ENCODE assay signal across 1 cellular context in the genomic region with DNA sequence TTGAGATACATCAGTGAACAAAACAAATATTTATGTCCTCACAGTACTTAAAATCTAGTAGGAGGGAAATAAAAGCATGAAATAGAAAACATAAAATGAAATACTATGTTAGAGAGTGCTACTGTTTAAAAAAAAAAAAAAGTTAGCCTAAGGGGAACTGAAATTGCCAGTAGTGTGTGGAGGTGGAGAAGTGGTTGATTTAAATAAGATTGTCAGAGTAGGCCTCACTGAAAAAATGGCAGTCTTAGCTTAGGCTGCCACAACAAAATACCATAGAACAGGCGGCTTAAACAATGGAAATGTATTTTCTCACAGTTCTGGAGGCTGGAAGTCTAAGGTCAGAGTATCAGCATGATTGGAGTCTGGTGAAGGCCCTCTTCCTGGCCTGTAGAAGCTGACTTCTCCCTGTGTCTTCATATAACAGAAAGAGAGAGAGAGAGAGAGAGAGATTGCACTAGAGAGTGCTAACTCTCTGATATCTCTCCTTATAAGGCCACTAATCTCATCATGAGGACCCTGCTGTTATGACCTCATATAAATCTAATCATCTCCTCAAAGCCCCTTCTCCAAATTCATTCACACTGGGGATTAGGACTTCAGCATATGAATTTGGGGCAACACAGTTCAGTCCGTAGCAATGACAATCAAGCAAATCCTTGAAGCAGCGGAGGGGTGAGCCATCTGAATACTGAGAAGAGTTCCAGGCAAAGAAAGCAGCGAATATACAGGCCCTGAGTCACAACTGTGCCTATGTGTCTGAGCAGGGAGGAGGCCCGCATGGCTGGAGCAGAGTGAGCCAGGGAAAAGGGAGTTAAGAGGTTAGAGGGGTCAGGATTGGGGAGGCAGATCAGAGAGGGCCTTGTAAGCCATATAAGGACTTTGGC.
TF ChIP-seq lines count a peak whose summit lies in the region.

No MANE protein-coding gene starts in this region.

TF ChIP-seq in WTC11, 78 proteins besides CTCF, POLR2A, EP300 and RAD21:
- TF ChIP-seq, protein P1, sequence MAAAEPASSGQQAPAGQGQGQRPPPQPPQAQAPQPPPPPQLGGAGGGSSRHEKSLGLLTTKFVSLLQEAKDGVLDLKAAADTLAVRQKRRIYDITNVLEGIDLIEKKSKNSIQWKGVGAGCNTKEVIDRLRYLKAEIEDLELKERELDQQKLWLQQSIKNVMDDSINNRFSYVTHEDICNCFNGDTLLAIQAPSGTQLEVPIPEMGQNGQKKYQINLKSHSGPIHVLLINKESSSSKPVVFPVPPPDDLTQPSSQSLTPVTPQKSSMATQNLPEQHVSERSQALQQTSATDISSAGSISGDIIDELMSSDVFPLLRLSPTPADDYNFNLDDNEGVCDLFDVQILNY (CRISPR knock-in tag; IDR thresholded peaks at IDR 0.05), result no peak
- no peak for TF ChIP-seq ZBTB21 (CRISPR knock-in tag; IDR thresholded peaks at IDR 0.05; ENCODE audit: borderline replicate concordance)
- no peak for TF ChIP-seq NR3C1 (CRISPR knock-in tag; conservative IDR thresholded peaks at IDR 0.05; ENCODE audit: low read depth)
- TF ChIP-seq, protein P2, sequence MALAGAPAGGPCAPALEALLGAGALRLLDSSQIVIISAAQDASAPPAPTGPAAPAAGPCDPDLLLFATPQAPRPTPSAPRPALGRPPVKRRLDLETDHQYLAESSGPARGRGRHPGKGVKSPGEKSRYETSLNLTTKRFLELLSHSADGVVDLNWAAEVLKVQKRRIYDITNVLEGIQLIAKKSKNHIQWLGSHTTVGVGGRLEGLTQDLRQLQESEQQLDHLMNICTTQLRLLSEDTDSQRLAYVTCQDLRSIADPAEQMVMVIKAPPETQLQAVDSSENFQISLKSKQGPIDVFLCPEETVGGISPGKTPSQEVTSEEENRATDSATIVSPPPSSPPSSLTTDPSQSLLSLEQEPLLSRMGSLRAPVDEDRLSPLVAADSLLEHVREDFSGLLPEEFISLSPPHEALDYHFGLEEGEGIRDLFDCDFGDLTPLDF (CRISPR knock-in tag; IDR thresholded peaks at IDR 0.05), result no peak
- no peak for TF ChIP-seq FOXK1 (CRISPR knock-in tag; IDR thresholded peaks at IDR 0.05)
- TF ChIP-seq, protein P3, sequence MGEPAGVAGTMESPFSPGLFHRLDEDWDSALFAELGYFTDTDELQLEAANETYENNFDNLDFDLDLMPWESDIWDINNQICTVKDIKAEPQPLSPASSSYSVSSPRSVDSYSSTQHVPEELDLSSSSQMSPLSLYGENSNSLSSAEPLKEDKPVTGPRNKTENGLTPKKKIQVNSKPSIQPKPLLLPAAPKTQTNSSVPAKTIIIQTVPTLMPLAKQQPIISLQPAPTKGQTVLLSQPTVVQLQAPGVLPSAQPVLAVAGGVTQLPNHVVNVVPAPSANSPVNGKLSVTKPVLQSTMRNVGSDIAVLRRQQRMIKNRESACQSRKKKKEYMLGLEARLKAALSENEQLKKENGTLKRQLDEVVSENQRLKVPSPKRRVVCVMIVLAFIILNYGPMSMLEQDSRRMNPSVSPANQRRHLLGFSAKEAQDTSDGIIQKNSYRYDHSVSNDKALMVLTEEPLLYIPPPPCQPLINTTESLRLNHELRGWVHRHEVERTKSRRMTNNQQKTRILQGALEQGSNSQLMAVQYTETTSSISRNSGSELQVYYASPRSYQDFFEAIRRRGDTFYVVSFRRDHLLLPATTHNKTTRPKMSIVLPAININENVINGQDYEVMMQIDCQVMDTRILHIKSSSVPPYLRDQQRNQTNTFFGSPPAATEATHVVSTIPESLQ (CRISPR knock-in tag; IDR thresholded peaks at IDR 0.05), result no peak
- TF ChIP-seq TEAD4 (CRISPR knock-in tag; IDR thresholded peaks at IDR 0.05), result no peak
- TF ChIP-seq, protein P4, sequence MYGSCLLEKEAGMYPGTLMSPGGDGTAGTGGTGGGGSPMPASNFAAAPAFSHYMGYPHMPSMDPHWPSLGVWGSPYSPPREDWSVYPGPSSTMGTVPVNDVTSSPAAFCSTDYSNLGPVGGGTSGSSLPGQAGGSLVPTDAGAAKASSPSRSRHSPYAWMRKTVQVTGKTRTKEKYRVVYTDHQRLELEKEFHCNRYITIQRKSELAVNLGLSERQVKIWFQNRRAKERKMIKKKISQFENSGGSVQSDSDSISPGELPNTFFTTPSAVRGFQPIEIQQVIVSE (CRISPR knock-in tag; IDR thresholded peaks at IDR 0.05; ENCODE audit: borderline replicate concordance), result no peak
- TF ChIP-seq, protein P5, sequence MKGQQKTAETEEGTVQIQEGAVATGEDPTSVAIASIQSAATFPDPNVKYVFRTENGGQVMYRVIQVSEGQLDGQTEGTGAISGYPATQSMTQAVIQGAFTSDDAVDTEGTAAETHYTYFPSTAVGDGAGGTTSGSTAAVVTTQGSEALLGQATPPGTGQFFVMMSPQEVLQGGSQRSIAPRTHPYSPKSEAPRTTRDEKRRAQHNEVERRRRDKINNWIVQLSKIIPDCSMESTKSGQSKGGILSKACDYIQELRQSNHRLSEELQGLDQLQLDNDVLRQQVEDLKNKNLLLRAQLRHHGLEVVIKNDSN (CRISPR knock-in tag; IDR thresholded peaks at IDR 0.05), result no peak
- TF ChIP-seq, protein P6, sequence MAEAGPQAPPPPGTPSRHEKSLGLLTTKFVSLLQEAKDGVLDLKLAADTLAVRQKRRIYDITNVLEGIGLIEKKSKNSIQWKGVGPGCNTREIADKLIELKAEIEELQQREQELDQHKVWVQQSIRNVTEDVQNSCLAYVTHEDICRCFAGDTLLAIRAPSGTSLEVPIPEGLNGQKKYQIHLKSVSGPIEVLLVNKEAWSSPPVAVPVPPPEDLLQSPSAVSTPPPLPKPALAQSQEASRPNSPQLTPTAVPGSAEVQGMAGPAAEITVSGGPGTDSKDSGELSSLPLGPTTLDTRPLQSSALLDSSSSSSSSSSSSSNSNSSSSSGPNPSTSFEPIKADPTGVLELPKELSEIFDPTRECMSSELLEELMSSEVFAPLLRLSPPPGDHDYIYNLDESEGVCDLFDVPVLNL (CRISPR knock-in tag; IDR thresholded peaks at IDR 0.05; ENCODE audit: borderline replicate concordance, low read depth), result no peak
- no peak for TF ChIP-seq ZNF219 (CRISPR knock-in tag; IDR thresholded peaks at IDR 0.05; ENCODE audit: borderline replicate concordance)
